In genomic region chr4:53194727-53195126, GRCh38 we compare ENCODE assay signal across 25 cellular contexts.
"Had no signal": no experiment of that assay in that cellular context is flagged by ENCODE, and none has a peak within 500 bp of the region (broad histone marks: within the 10 kb centered on the region; RNA-seq: fewer than 3 reads in every experiment).

No MANE protein-coding gene starts in this region.

- H3K27ac Mint-ChIP-seq: effector memory CD8-positive, alpha-beta T cell; naive thymus-derived CD8-positive, alpha-beta T cell; stimulated activated memory B cell treated with anti-CD40 and anti-IgM and Interleukin-4, amounts not matched to agents 10 μg/mL and 1 μg/mL and 100 μg/mL, for 72 hours had no signal

- H3K9me3 Mint-ChIP-seq: effector memory CD8-positive, alpha-beta T cell; naive thymus-derived CD8-positive, alpha-beta T cell; stimulated activated memory B cell treated with anti-CD40 and anti-IgM and Interleukin-4, amounts not matched to agents 10 μg/mL and 1 μg/mL and 100 μg/mL, for 72 hours had no signal

- DNase-seq: colonic mucosa; dermis blood vessel endothelial cell; effector memory CD8-positive, alpha-beta T cell; erythroblast; esophagus squamous epithelium; foreskin melanocyte; glutamatergic neuron; heart right ventricle; hippocampal formation; left cardiac atrium; mesendoderm; naive thymus-derived CD8-positive, alpha-beta T cell; occipital lobe; ovary; posterior cingulate gyrus; psoas muscle; sigmoid colon; stimulated activated CD4-positive, alpha-beta T cell treated with anti-CD3 and anti-CD28 coated beads, Interleukin-4, amount 100 ng/mL, for 4 hours; stimulated activated naive CD8-positive, alpha-beta T cell treated with anti-CD3 and anti-CD28 coated beads, Interleukin-15, Interleukin-2, amounts not matched to agents 100 U/mL and 50 U/mL, for 24 hours had no signal

- H3K9me3 ChIP-seq: colonic mucosa, esophagus squamous epithelium, heart right ventricle, left lung, ovary, psoas muscle, sigmoid colon, thoracic aorta, tibial nerve, vagina had no signal

- H3K4me3 ChIP-seq: colonic mucosa, esophagus squamous epithelium, heart right ventricle, left lung, ovary, psoas muscle, sigmoid colon, thoracic aorta, tibial nerve, vagina had no signal

- H3K4me3 Mint-ChIP-seq: effector memory CD8-positive, alpha-beta T cell; naive thymus-derived CD8-positive, alpha-beta T cell; stimulated activated memory B cell treated with anti-CD40 and anti-IgM and Interleukin-4, amounts not matched to agents 10 μg/mL and 1 μg/mL and 100 μg/mL, for 72 hours had no signal

- ATAC-seq: effector memory CD8-positive, alpha-beta T cell; heart right ventricle; left cardiac atrium; left lung; naive thymus-derived CD8-positive, alpha-beta T cell; psoas muscle; right cardiac atrium; stimulated activated memory B cell treated with anti-CD40 and anti-IgM and Interleukin-4, amounts not matched to agents 10 μg/mL and 1 μg/mL and 100 μg/mL, for 72 hours; stimulated activated naive CD8-positive, alpha-beta T cell treated with anti-CD3 and anti-CD28 coated beads, Interleukin-15, Interleukin-2, amounts not matched to agents 100 U/mL and 50 U/mL, for 24 hours had no signal

- H3K27ac ChIP-seq: colonic mucosa, esophagus squamous epithelium, heart right ventricle, left lung, ovary, psoas muscle, sigmoid colon, thoracic aorta, tibial nerve, vagina had no signal

- H3K27me3 ChIP-seq: colonic mucosa, esophagus squamous epithelium, heart right ventricle, left lung, ovary, sigmoid colon, tibial nerve, vagina had no signal

- H3K4me1 ChIP-seq: colonic mucosa, esophagus squamous epithelium had no signal

- H3K27me3 Mint-ChIP-seq: effector memory CD8-positive, alpha-beta T cell; naive thymus-derived CD8-positive, alpha-beta T cell; stimulated activated memory B cell treated with anti-CD40 and anti-IgM and Interleukin-4, amounts not matched to agents 10 μg/mL and 1 μg/mL and 100 μg/mL, for 72 hours had no signal

- H3K36me3 ChIP-seq: colonic mucosa, esophagus squamous epithelium, heart right ventricle, left lung, ovary, sigmoid colon, thoracic aorta, tibial nerve, vagina had no signal
